In genomic region chrX:106718709-106719108, GRCh38 we compare ENCODE assay signal across 1 cellular context.
TF ChIP-seq lines count a peak whose summit lies in the region.

No MANE protein-coding gene starts in this region.

TF ChIP-seq in HepG2, 621 proteins besides CTCF, POLR2A, EP300 and RAD21 (continued from another document):
- TF ChIP-seq ZNF18 (CRISPR knock-in tag; IDR thresholded peaks at IDR 0.05; ENCODE audit: insufficient replicate concordance) (no peak), MAFF (IDR thresholded peaks at IDR 0.05; ENCODE audit: low read depth, low read length) (no peak), PBX3 (CRISPR knock-in tag; IDR thresholded peaks at IDR 0.05; ENCODE audit: borderline replicate concordance) (no peak), MYPOP (CRISPR knock-in tag; IDR thresholded peaks at IDR 0.05) (no peak), HOXA7 (CRISPR knock-in tag; IDR thresholded peaks at IDR 0.05) (no peak), ZBTB7A (CRISPR knock-in tag; IDR thresholded peaks at IDR 0.05) (no peak), ZNF766 (CRISPR knock-in tag; IDR thresholded peaks at IDR 0.05; ENCODE audit: borderline replicate concordance) (no peak), ZNF687 (CRISPR knock-in tag; IDR thresholded peaks at IDR 0.05) (no peak), ZBTB7B (CRISPR knock-in tag; IDR thresholded peaks at IDR 0.05) (no peak), ZNF564 (CRISPR knock-in tag; IDR thresholded peaks at IDR 0.05) (no peak), ERF (CRISPR knock-in tag; IDR thresholded peaks at IDR 0.05) (no peak), ZNF414 (CRISPR knock-in tag; IDR thresholded peaks at IDR 0.05) (no peak), LCORL (IDR thresholded peaks at IDR 0.05) (no peak), LCORL (CRISPR knock-in tag; IDR thresholded peaks at IDR 0.05) (no peak), NCOA2 (CRISPR knock-in tag; IDR thresholded peaks at IDR 0.05) (peak; percentile 54; the same call in 1 of the 2 replicates), RXRB (CRISPR knock-in tag; IDR thresholded peaks at IDR 0.05; ENCODE audit: borderline replicate concordance) (peak; percentile 20; the same call in 1 of the 2 replicates), ZMYM3 (CRISPR knock-in tag; IDR thresholded peaks at IDR 0.05) (no peak), TMF1 (CRISPR knock-in tag; IDR thresholded peaks at IDR 0.05; ENCODE audit: low read depth) (no peak), ATRX (CRISPR knock-in tag; IDR thresholded peaks at IDR 0.05; ENCODE audit: borderline replicate concordance) (no peak), FOXK1 (CRISPR knock-in tag; IDR thresholded peaks at IDR 0.05; ENCODE audit: borderline replicate concordance, low read depth) (no peak; the same call in 1 of the 2 replicates), NFIB (CRISPR knock-in tag; IDR thresholded peaks at IDR 0.05; ENCODE audit: borderline replicate concordance) (no peak), FLYWCH1 (CRISPR knock-in tag; IDR thresholded peaks at IDR 0.05) (no peak), MLXIP (CRISPR knock-in tag; IDR thresholded peaks at IDR 0.05; ENCODE audit: borderline replicate concordance) (no peak), AGO1 (IDR thresholded peaks at IDR 0.05; ENCODE audit: low read depth, low read length, poor library complexity, severe bottlenecking) (no peak), IKZF5 (CRISPR knock-in tag; IDR thresholded peaks at IDR 0.05) (no peak), EEA1 (CRISPR knock-in tag; IDR thresholded peaks at IDR 0.05; ENCODE audit: borderline replicate concordance) (no peak), IRX3 (CRISPR knock-in tag; IDR thresholded peaks at IDR 0.05; ENCODE audit: borderline replicate concordance, low read depth) (no peak), KLF11 (CRISPR knock-in tag; IDR thresholded peaks at IDR 0.05) (no peak), ZBTB8A (CRISPR knock-in tag; IDR thresholded peaks at IDR 0.05; ENCODE audit: borderline replicate concordance, low read depth) (no peak), THRA (CRISPR knock-in tag; IDR thresholded peaks at IDR 0.05; ENCODE audit: borderline replicate concordance) (no peak), RBM22 (optimal IDR thresholded peaks at IDR 0.05; ENCODE audit: low read length) (no peak), POGZ (CRISPR knock-in tag; IDR thresholded peaks at IDR 0.05) (peak; percentile 40; the same call in 1 of the 2 replicates), ZNF335 (CRISPR knock-in tag; IDR thresholded peaks at IDR 0.05) (no peak), ZNF33A (CRISPR knock-in tag; IDR thresholded peaks at IDR 0.05; ENCODE audit: borderline replicate concordance) (no peak), CREB3 (CRISPR knock-in tag; IDR thresholded peaks at IDR 0.05) (no peak), STAT5B (CRISPR knock-in tag; IDR thresholded peaks at IDR 0.05) (no peak), JDP2 (CRISPR knock-in tag; IDR thresholded peaks at IDR 0.05; ENCODE audit: borderline replicate concordance) (no peak), NFIC (IDR thresholded peaks at IDR 0.05; ENCODE audit: low read length) (peak; percentile 62; the same call in 1 of the 2 replicates), ZNF572 (CRISPR knock-in tag; IDR thresholded peaks at IDR 0.05) (no peak), ZNF317 (CRISPR knock-in tag; IDR thresholded peaks at IDR 0.05) (no peak), ZNF629 (CRISPR knock-in tag; conservative IDR thresholded peaks at IDR 0.05) (no peak), DZIP1 (CRISPR knock-in tag; IDR thresholded peaks at IDR 0.05) (no peak), CBFB (CRISPR knock-in tag; IDR thresholded peaks at IDR 0.05) (no peak), ISL2 (CRISPR knock-in tag; IDR thresholded peaks at IDR 0.05) (0 out of 2 replicates have a peak, but pooled peaks have one; percentile 45), TIGD3 (CRISPR knock-in tag; IDR thresholded peaks at IDR 0.05; ENCODE audit: borderline replicate concordance) (no peak), ZNF510 (CRISPR knock-in tag; IDR thresholded peaks at IDR 0.05; ENCODE audit: low read depth) (no peak), CREB1 (IDR thresholded peaks at IDR 0.05) (no peak), CREB1 (CRISPR knock-in tag; IDR thresholded peaks at IDR 0.05) (no peak)
